Comparison of ENCODE assay signal across 8 cellular contexts in genomic region chr13:21620858-21621257, GRCh38. TPM values are rescaled to one million over a fixed set of nuclear protein-coding genes. Genes with fewer than 3 reads are reported as not detected.
"Had no signal": no experiment of that assay in that cellular context is flagged by ENCODE, and none has a peak within 500 bp of the region (broad histone marks: within the 10 kb centered on the region; RNA-seq: fewer than 3 reads in every experiment).

No MANE protein-coding gene starts in this region.

- DNase-seq: GM23248, GOT3, H7, HFFc6 had no signal

- H3K36me3 ChIP-seq: HAP-1 had no signal

- H3K27ac ChIP-seq: GM23248 had no signal

- H3K27ac Mint-ChIP-seq: HFFc6, IgD-negative memory B cell had no signal

- H3K9ac ChIP-seq: GM23248 had no signal

- ATAC-seq: HCT116 had no signal

- H3K4me3 ChIP-seq: GM23248, HAP-1 had no signal

- H2AFZ ChIP-seq: GM23248 had no signal

- H3K4me3 Mint-ChIP-seq: HFFc6, IgD-negative memory B cell had no signal

- H3K4me1 ChIP-seq: HAP-1 had no signal

- H3K9me3 ChIP-seq: HAP-1 had no signal

- FAIRE-seq: HTR-8/SVneo had no signal

- H3K9me3 Mint-ChIP-seq: HFFc6, IgD-negative memory B cell had no signal

RNA-seq across cellular contexts. Expression of gene FGF9, which starts 50.0 kb away (rescaled TPM):
- total RNA-seq: HFFc6 had no signal
